23 cellular contexts compared by ENCODE assay signal in genomic region chr18:63150326-63150725, GRCh38.
DNase-seq lines count a peak whose midpoint lies in the region; ATAC-seq and TF ChIP-seq lines count a peak whose summit lies in the region.
"Had no signal": no experiment of that assay in that cellular context is flagged by ENCODE, and none has a peak within 500 bp of the region (broad histone marks: within the 10 kb centered on the region; RNA-seq: fewer than 3 reads in every experiment).

No MANE protein-coding gene starts in this region.

- no peak for TF ChIP-seq POLR2A in adrenal gland (IDR thresholded peaks at IDR 0.05)

- no peak for TF ChIP-seq CTCF in adrenal gland (IDR thresholded peaks at IDR 0.05)

- no peak overlapping the region for H3K4me3 Mint-ChIP-seq in central memory CD8-positive, alpha-beta T cell
- H3K4me3 Mint-ChIP-seq: CD4-positive, alpha-beta T cell had no signal

- H3K9me3 ChIP-seq in Karpas-422 (ENCODE audit: low read length) (no peaks in the 10 kb centered on the region), adrenal gland (replicated peaks in 1 of 3) (no peaks in the 10 kb centered on the region)
- H3K9me3 ChIP-seq: ovary, right atrium auricular region had no signal

- H3K36me3 Mint-ChIP-seq in activated naive CD4-positive, alpha-beta T cell treated with anti-CD3 and anti-CD28 coated beads, Interleukin-2, amount 50 U/mL, for 72 hours, result peaks cover 19 to 20% of the 10 kb centered on the region in 2 donors
- peaks cover 10% of the 10 kb centered on the region for H3K36me3 Mint-ChIP-seq in central memory CD8-positive, alpha-beta T cell (ENCODE audit: insufficient read depth)

- H2AFZ ChIP-seq in Karpas-422 (ENCODE audit: low read length), result no peak overlapping the region

- no peak overlapping the region for H3K9ac ChIP-seq in Karpas-422 (ENCODE audit: low read length)
- H3K9ac ChIP-seq: KMS-11 had no signal

- no peaks in the 10 kb centered on the region for H3K36me3 ChIP-seq in Karpas-422 (ENCODE audit: insufficient read depth, low read length)
- no peaks in the 10 kb centered on the region for H3K36me3 ChIP-seq in adrenal gland (replicated peaks in 1 of 2)
- H3K36me3 ChIP-seq: ovary, right atrium auricular region had no signal

- intact Hi-C loops in head of caudate nucleus (cut with DNase I) (no loop called here), adrenal gland (cut with DNase I) (loop anchor here in 1 of 2 donors (10.0 kb wide), 1 partner anchor 136 kb away; no protein-coding TSS in a partner anchor)

- H3K27ac ChIP-seq in Karpas-422 (ENCODE audit: low read length) (peak overlapping the region; percentile 91), adrenal gland (no peak overlapping the region)
- H3K27ac ChIP-seq: KMS-11, ovary, right atrium auricular region had no signal

- no peaks in the 10 kb centered on the region for H3K27me3 Mint-ChIP-seq in central memory CD8-positive, alpha-beta T cell
- H3K27me3 Mint-ChIP-seq: CD4-positive, alpha-beta T cell had no signal

- H3K4me3 ChIP-seq in Karpas-422 (ENCODE audit: low read length) (no peak overlapping the region), adrenal gland (no peak overlapping the region)
- H3K4me3 ChIP-seq: ovary, right atrium auricular region had no signal

- peaks cover 89% of the 10 kb centered on the region for H3K79me2 ChIP-seq in Karpas-422 (ENCODE audit: low read length)

- no peaks in the 10 kb centered on the region for H3K27me3 ChIP-seq in Karpas-422 (ENCODE audit: low read length)
- H3K27me3 ChIP-seq in adrenal gland, result no peaks in the 10 kb centered on the region
- H3K27me3 ChIP-seq: ovary, right atrium auricular region had no signal

- H3K27ac Mint-ChIP-seq in activated naive CD4-positive, alpha-beta T cell treated with anti-CD3 and anti-CD28 coated beads, Interleukin-2, amount 50 U/mL, for 72 hours, result peak overlapping the region; percentile 9 to 33
- peak overlapping the region; percentile 89 for H3K27ac Mint-ChIP-seq in central memory CD8-positive, alpha-beta T cell (ENCODE audit: low read depth)
- H3K27ac Mint-ChIP-seq: CD4-positive, alpha-beta T cell had no signal

- peaks cover 96% of the 10 kb centered on the region for H3K4me1 ChIP-seq in Karpas-422 (ENCODE audit: low read length)
- H3K4me1 ChIP-seq in adrenal gland (replicated peaks in 1 of 2), result no peaks in the 10 kb centered on the region

- ATAC-seq in activated naive CD4-positive, alpha-beta T cell treated with anti-CD3 and anti-CD28 coated beads, Interleukin-2, amount 50 U/mL, for 72 hours, result no peak
- ATAC-seq in central memory CD8-positive, alpha-beta T cell (replicated peaks; ENCODE audit: extremely low read depth, poor library complexity, severe bottlenecking), result no peak
- ATAC-seq: PC-3 had no signal

- H3K4me1 Mint-ChIP-seq in central memory CD8-positive, alpha-beta T cell, result peaks cover 67% of the 10 kb centered on the region

- H3K9me2 ChIP-seq in Karpas-422 (replicated peaks; ENCODE audit: insufficient read depth, low read length), result no peaks in the 10 kb centered on the region

- H3K9me3 Mint-ChIP-seq in activated naive CD4-positive, alpha-beta T cell treated with anti-CD3 and anti-CD28 coated beads, Interleukin-2, amount 50 U/mL, for 72 hours, result peaks cover 0 to 3% of the 10 kb centered on the region in 2 donors
- no peaks in the 10 kb centered on the region for H3K9me3 Mint-ChIP-seq in central memory CD8-positive, alpha-beta T cell
- H3K9me3 Mint-ChIP-seq: CD4-positive, alpha-beta T cell had no signal

- 77 to 84% (median 80%) methylated on average over 8 of the region's 8 CpGs for WGBS in adrenal gland, 4 donors

- DNase-seq in activated naive CD4-positive, alpha-beta T cell treated with anti-CD3 and anti-CD28 coated beads, Interleukin-2, amount 50 U/mL, for 72 hours (ENCODE audit: low spot score in 2 of 2), result no peak
- no peak for DNase-seq in activated naive CD4-positive, alpha-beta T cell (lab: John Stamatoyannopoulos, UW)
- DNase-seq in Karpas-422, result no peak
- DNase-seq in central memory CD8-positive, alpha-beta T cell (ENCODE audit: low spot score in 2 of 2), result no peak
- no peak for DNase-seq in head of caudate nucleus
- DNase-seq in DMS79 treated with DMSO at 0.1 percent for 48 hours (lab: John Stamatoyannopoulos, UW), result no peak
- DNase-seq in adrenal gland, result no peak
- DNase-seq: activated CD4-positive, CD25-positive, alpha-beta regulatory T cell treated with anti-CD3 and anti-CD28 coated beads, Interleukin-2, amount 50 U/mL, for 72 hours; activated effector memory CD4-positive, alpha-beta T cell treated with Interleukin-2 at 50 U/mL for 16 hours; aorta; caudate nucleus; CD4-positive, alpha-beta T cell; DMS53; mammary epithelial cell; NCI-H187 treated with DMSO at 0.1 percent for 48 hours; NCI-H2227 treated with DMSO at 0.1 percent for 48 hours; NCI-H774; ovary; PC-3; Right ventricle myocardium superior; stimulated activated CD4-positive, alpha-beta T cell treated with anti-CD3 and anti-CD28 coated beads, Interleukin-4, amount 100 ng/mL, for 4 hours had no signal

- H4K20me1 ChIP-seq in Karpas-422 (ENCODE audit: insufficient read depth, low read depth, low read length), result no peaks in the 10 kb centered on the region

- H3K4me2 ChIP-seq in Karpas-422 (ENCODE audit: low read depth, low read length, poor library complexity, severe bottlenecking), result no peak overlapping the region
- H3K4me2 ChIP-seq: KMS-11 had no signal
